Comparison of ENCODE assay signal across 14 cellular contexts in the genomic region with DNA sequence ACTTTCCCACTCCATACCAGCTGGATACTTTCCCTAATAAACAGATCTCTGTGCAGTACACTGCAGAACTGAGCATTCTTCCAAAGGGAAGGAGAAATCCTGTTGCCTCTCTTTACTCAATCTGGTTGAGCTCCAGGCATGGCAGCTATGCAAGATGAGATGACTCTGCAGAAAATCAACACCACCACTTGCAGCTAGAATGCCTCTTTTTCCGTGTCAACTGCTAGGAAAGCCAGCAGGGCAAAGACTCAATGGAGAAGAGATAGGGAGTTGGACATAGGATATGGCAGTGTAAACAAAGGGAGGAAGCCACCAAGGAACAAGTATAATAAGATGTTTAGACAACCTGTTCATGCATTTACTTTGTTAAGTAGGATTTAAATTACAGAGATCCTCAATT. TPM values are rescaled to one million over a fixed set of nuclear protein-coding genes. Genes with fewer than 3 reads are reported as not detected.
DNase-seq lines count a peak whose midpoint lies in the region; ATAC-seq and TF ChIP-seq lines count a peak whose summit lies in the region.
"Had no signal": no experiment of that assay in that cellular context is flagged by ENCODE, and none has a peak within 500 bp of the region (broad histone marks: within the 10 kb centered on the region; RNA-seq: fewer than 3 reads in every experiment).

No MANE protein-coding gene starts in this region.

- peaks cover 59% of the 10 kb centered on the region for H3K36me3 ChIP-seq in upper lobe of right lung

- no peaks in the 10 kb centered on the region for H3K27me3 ChIP-seq in upper lobe of right lung

- CTCF ChIA-PET in GM10248 (lab: Yijun Ruan, JAX): interaction anchor here (1.0 to 1.2 kb wide), 5 partner anchors 9 to 116 kb away, joined by 3 to 6 read pairs (median 4); no protein-coding TSS in a partner anchor

- ATAC-seq in stimulated activated naive CD8-positive, alpha-beta T cell treated with anti-CD3 and anti-CD28 coated beads, Interleukin-15, amount 100 ng/mL, for 72 hours: no peak
- ATAC-seq in upper lobe of right lung: no peak

- peak overlapping the region; percentile 15 for H3K27ac ChIP-seq in upper lobe of right lung

- H3K27ac Mint-ChIP-seq in stimulated activated naive CD8-positive, alpha-beta T cell treated with anti-CD3 and anti-CD28 coated beads, Interleukin-15, Interleukin-2, amounts not matched to agents 100 ng/mL and 50 ng/mL, for 24 hours: peak overlapping the region; percentile 9
- H3K27ac Mint-ChIP-seq in stimulated activated naive CD8-positive, alpha-beta T cell treated with anti-CD3 and anti-CD28 coated beads, Interleukin-15, amount 100 ng/mL, for 72 hours: no peak overlapping the region
- H3K27ac Mint-ChIP-seq: activated CD4-positive, alpha-beta memory T cell treated with anti-CD3 and anti-CD28 coated beads, Interleukin-2, amount 10 ng/mL, durations not matched to agents 7 days and 5 days; progenitor cell of endocrine pancreas had no signal

- H3K27me3 Mint-ChIP-seq in stimulated activated naive CD8-positive, alpha-beta T cell treated with anti-CD3 and anti-CD28 coated beads, Interleukin-15, Interleukin-2, amounts not matched to agents 100 ng/mL and 50 ng/mL, for 24 hours: no peaks in the 10 kb centered on the region
- H3K27me3 Mint-ChIP-seq in stimulated activated naive CD8-positive, alpha-beta T cell treated with anti-CD3 and anti-CD28 coated beads, Interleukin-15, amount 100 ng/mL, for 72 hours: no peaks in the 10 kb centered on the region
- H3K27me3 Mint-ChIP-seq: activated CD4-positive, alpha-beta memory T cell treated with anti-CD3 and anti-CD28 coated beads, Interleukin-2, amount 10 ng/mL, durations not matched to agents 7 days and 5 days; progenitor cell of endocrine pancreas had no signal

- no peak overlapping the region for H3K4me3 ChIP-seq in upper lobe of right lung

- POLR2A ChIA-PET in GM10248 (lab: Yijun Ruan, JAX): no interaction called here

- H3K4me3 Mint-ChIP-seq in stimulated activated naive CD8-positive, alpha-beta T cell treated with anti-CD3 and anti-CD28 coated beads, Interleukin-15, Interleukin-2, amounts not matched to agents 100 ng/mL and 50 ng/mL, for 24 hours: no peak overlapping the region
- H3K4me3 Mint-ChIP-seq in stimulated activated naive CD8-positive, alpha-beta T cell treated with anti-CD3 and anti-CD28 coated beads, Interleukin-15, amount 100 ng/mL, for 72 hours: no peak overlapping the region
- H3K4me3 Mint-ChIP-seq: activated CD4-positive, alpha-beta memory T cell treated with anti-CD3 and anti-CD28 coated beads, Interleukin-2, amount 10 ng/mL, durations not matched to agents 7 days and 5 days had no signal

- DNase-seq in stimulated activated naive CD8-positive, alpha-beta T cell treated with anti-CD3 and anti-CD28 coated beads, Interleukin-15, amount 100 ng/mL, for 72 hours: no peak
- DNase-seq in amniotic epithelial cell (ENCODE audit: low read depth): peak; percentile 56
- DNase-seq in iris pigment epithelial cell (ENCODE audit: low read depth): peak; percentile 60
- DNase-seq in upper lobe of right lung: no peak
- DNase-seq in SKM-1 treated with dmso at 0.1 percent for 144 hours (lab: John Stamatoyannopoulos, UW; ENCODE audit: unreplicated experiment): no peak
- no peak for DNase-seq in GM10248 (ENCODE audit: extremely low spot score)
- DNase-seq in activated CD8-positive, alpha-beta memory T cell treated with anti-CD3 and anti-CD28 coated beads, Interleukin-2, amount 50 U/mL, for 48 hours: no peak
- DNase-seq: activated CD4-positive, alpha-beta memory T cell treated with anti-CD3 and anti-CD28 coated beads, Interleukin-2, amount 10 ng/mL, durations not matched to agents 7 days and 5 days; C1 segment of cervical spinal cord; central memory CD4-positive, alpha-beta T cell; NCI-H1436; SIG-M5 had no signal

- peaks cover 57% of the 10 kb centered on the region for H3K36me3 Mint-ChIP-seq in stimulated activated naive CD8-positive, alpha-beta T cell treated with anti-CD3 and anti-CD28 coated beads, Interleukin-15, Interleukin-2, amounts not matched to agents 100 ng/mL and 50 ng/mL, for 24 hours (ENCODE audit: low read depth)

- TF ChIP-seq CTCF in upper lobe of right lung (IDR thresholded peaks at IDR 0.05) (no peak), GM10248 (IDR thresholded peaks at IDR 0.05; ENCODE audit: control extremely low read depth, extremely low read depth, low read depth, missing control alignments) (no peak)

- H3K4me1 Mint-ChIP-seq in stimulated activated naive CD8-positive, alpha-beta T cell treated with anti-CD3 and anti-CD28 coated beads, Interleukin-15, Interleukin-2, amounts not matched to agents 100 ng/mL and 50 ng/mL, for 24 hours (ENCODE audit: low read depth): peaks cover 55% of the 10 kb centered on the region
- H3K4me1 Mint-ChIP-seq in stimulated activated naive CD8-positive, alpha-beta T cell treated with anti-CD3 and anti-CD28 coated beads, Interleukin-15, amount 100 ng/mL, for 72 hours: peaks cover 61% of the 10 kb centered on the region

- intact Hi-C loops in upper lobe of right lung (cut with DNase I): no loop called here

- no peaks in the 10 kb centered on the region for H3K9me3 ChIP-seq in upper lobe of right lung

- peaks cover 3% of the 10 kb centered on the region for H3K4me1 ChIP-seq in upper lobe of right lung

- H3K9me3 Mint-ChIP-seq in stimulated activated naive CD8-positive, alpha-beta T cell treated with anti-CD3 and anti-CD28 coated beads, Interleukin-15, Interleukin-2, amounts not matched to agents 100 ng/mL and 50 ng/mL, for 24 hours: no peaks in the 10 kb centered on the region
- no peaks in the 10 kb centered on the region for H3K9me3 Mint-ChIP-seq in stimulated activated naive CD8-positive, alpha-beta T cell treated with anti-CD3 and anti-CD28 coated beads, Interleukin-15, amount 100 ng/mL, for 72 hours
- H3K9me3 Mint-ChIP-seq: activated CD4-positive, alpha-beta memory T cell treated with anti-CD3 and anti-CD28 coated beads, Interleukin-2, amount 10 ng/mL, durations not matched to agents 7 days and 5 days had no signal

RNA-seq across cellular contexts. Expression of a gene that starts 40.4 kb away (rescaled TPM):
- 7.7 TPM for total RNA-seq in upper lobe of right lung
- total RNA-seq: progenitor cell of endocrine pancreas had no signal

Comparison
In these comparisons a context has a peak if more than half of its experiments do, and no peak if none do; other contexts are left out.
1. DNase-seq: peak in amniotic epithelial cell (single experiment) and iris pigment epithelial cell (single experiment); none in stimulated activated naive CD8-positive, alpha-beta T cell treated with anti-CD3 and anti-CD28 coated beads, Interleukin-15, amount 100 ng/mL, for 72 hours (0 of 2), upper lobe of right lung (single experiment), SKM-1 treated with dmso at 0.1 percent for 144 hours (single experiment), GM10248 (single experiment) and activated CD8-positive, alpha-beta memory T cell treated with anti-CD3 and anti-CD28 coated beads, Interleukin-2, amount 50 U/mL, for 48 hours (single experiment).